15 cellular contexts compared by ENCODE assay signal in the genomic region with DNA sequence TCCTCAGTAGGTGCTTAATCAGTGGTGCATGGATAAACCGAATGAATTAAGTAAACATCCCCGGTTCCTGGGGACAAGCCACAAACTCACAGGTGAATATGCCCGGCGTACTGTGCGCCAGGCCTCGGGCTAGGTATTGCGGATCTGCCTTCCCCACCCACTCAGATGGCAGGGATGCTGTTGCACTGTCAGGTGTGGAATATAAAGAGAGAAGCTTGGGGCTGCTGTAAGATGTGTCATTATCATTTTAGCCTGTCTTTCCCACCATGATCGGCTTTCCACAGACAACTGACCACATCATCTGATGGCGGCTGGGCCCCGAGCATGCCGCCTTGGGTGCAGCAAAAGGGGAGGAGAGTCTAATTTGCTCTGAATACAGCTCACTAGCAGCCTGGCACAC.
"Had no signal": no experiment of that assay in that cellular context is flagged by ENCODE, and none has a peak within 500 bp of the region (broad histone marks: within the 10 kb centered on the region; RNA-seq: fewer than 3 reads in every experiment).

No MANE protein-coding gene starts in this region.

- ATAC-seq: activated CD8-positive, alpha-beta T cell treated with anti-CD3 and anti-CD28 coated beads, Interleukin-2, amount 10 ng/mL, durations not matched to agents 7 days and 5 days; foreskin keratinocyte; lower lobe of right lung; stimulated activated effector memory CD8-positive, alpha-beta T cell treated with anti-CD3 and anti-CD28 coated beads, Interleukin-12 subunit alpha, Interleukin-12 subunit beta, amount 100 ng/mL, for 72 hours; T-helper 17 cell had no signal

- H3K36me3 ChIP-seq: lower lobe of right lung, sigmoid colon had no signal

- DNase-seq: activated CD4-positive, alpha-beta T cell treated with anti-CD3 and anti-CD28 coated beads, Interleukin-2, amount 10 ng/mL, durations not matched to agents 24 days and 14 days; activated CD8-positive, alpha-beta T cell treated with anti-CD3 and anti-CD28 coated beads, Interleukin-2, amount 10 ng/mL, durations not matched to agents 7 days and 5 days; activated naive CD4-positive, alpha-beta T cell treated with anti-CD3 and anti-CD28 coated beads, Interleukin-2, amount 50 U/mL, for 16 hours; activated T-cell treated with anti-CD3 and anti-CD28 coated beads for 4 hours; caudate nucleus; cortex of kidney; effector CD8-positive, alpha-beta T cell; foreskin keratinocyte; lower lobe of right lung; nephron progenitor cell; sigmoid colon; stimulated activated CD4-positive, alpha-beta T cell treated with anti-CD3 and anti-CD28 coated beads, Interleukin-1b, Interleukin-23, amount 100 ng/mL, for 48 hours; T-helper 17 cell; trophoblast cell had no signal

- H3K4me3 ChIP-seq: lower lobe of right lung, sigmoid colon had no signal

- H3K27ac ChIP-seq: foreskin keratinocyte, lower lobe of right lung, sigmoid colon had no signal

- H3K9me3 ChIP-seq: lower lobe of right lung, sigmoid colon had no signal

- H3K4me1 ChIP-seq: foreskin keratinocyte, sigmoid colon had no signal
